9 cellular contexts compared by ENCODE assay signal in genomic region chr11:66743271-66743968, GRCh38. TPM values are rescaled to one million over a fixed set of nuclear protein-coding genes. Genes with fewer than 3 reads are reported as not detected.
DNase-seq lines count a peak whose midpoint lies in the region; ATAC-seq, FAIRE-seq and TF ChIP-seq lines count a peak whose summit lies in the region.
"Had no signal": no experiment of that assay in that cellular context is flagged by ENCODE, and none has a peak within 500 bp of the region (broad histone marks: within the 10 kb centered on the region; RNA-seq: fewer than 3 reads in every experiment).

No MANE protein-coding gene starts in this region.

- peaks cover 12% of the 10 kb centered on the region for H3K4me1 Mint-ChIP-seq in activated CD8-positive, alpha-beta memory T cell treated with anti-CD3 and anti-CD28 coated beads, Interleukin-2, amount 10 ng/mL, durations not matched to agents 7 days and 5 days
- H3K4me1 Mint-ChIP-seq in activated CD4-positive, alpha-beta memory T cell treated with anti-CD3 and anti-CD28 coated beads for 36 hours (ENCODE audit: low read depth) = peaks cover 9% of the 10 kb centered on the region
- H3K4me1 Mint-ChIP-seq in stimulated activated naive CD8-positive, alpha-beta T cell treated with anti-CD3 and anti-CD28 coated beads, Interleukin-15, amount 100 ng/mL, for 72 hours = peaks cover 24% of the 10 kb centered on the region

- H3K27me3 Mint-ChIP-seq in activated CD8-positive, alpha-beta memory T cell treated with anti-CD3 and anti-CD28 coated beads, Interleukin-2, amount 10 ng/mL, durations not matched to agents 7 days and 5 days = peaks cover 2% of the 10 kb centered on the region
- H3K27me3 Mint-ChIP-seq in activated CD4-positive, alpha-beta memory T cell treated with anti-CD3 and anti-CD28 coated beads for 36 hours = no peaks in the 10 kb centered on the region
- H3K27me3 Mint-ChIP-seq in stimulated activated naive CD8-positive, alpha-beta T cell treated with anti-CD3 and anti-CD28 coated beads, Interleukin-15, amount 100 ng/mL, for 72 hours = no peaks in the 10 kb centered on the region

- H3K9ac ChIP-seq in keratinocyte (ENCODE audit: control insufficient read depth, extremely low read depth, insufficient read depth, low read length) = peak overlapping the region; percentile 64

- no peaks in the 10 kb centered on the region for H3K27me3 ChIP-seq in keratinocyte (ENCODE audit: control insufficient read depth, extremely low read depth, insufficient read depth, low read length)

- TF ChIP-seq CTCF in keratinocyte (optimal IDR thresholded peaks at IDR 0.05 in 1 of 3, IDR thresholded peaks at IDR 0.05 in 1 of 3, conservative IDR thresholded peaks at IDR 0.05 in 1 of 3; ENCODE audit: extremely low read depth in 1 of 3, insufficient read depth in 2 of 3, low read length in 3 of 3) = no peak

- no peaks in the 10 kb centered on the region for H4K20me1 ChIP-seq in keratinocyte (ENCODE audit: control insufficient read depth, extremely low read depth, insufficient read depth, low read length)

- peak overlapping the region; percentile 37 to 82 (median 58) for H3K4me3 ChIP-seq in keratinocyte (ENCODE audit: control insufficient read depth in 2 of 3, extremely low read depth in 1 of 3, insufficient read depth in 2 of 3, low read depth in 1 of 3, low read length in 3 of 3)

- no peak overlapping the region for H3K27ac Mint-ChIP-seq in activated CD8-positive, alpha-beta memory T cell treated with anti-CD3 and anti-CD28 coated beads, Interleukin-2, amount 10 ng/mL, durations not matched to agents 7 days and 5 days
- no peak overlapping the region for H3K27ac Mint-ChIP-seq in activated CD4-positive, alpha-beta memory T cell treated with anti-CD3 and anti-CD28 coated beads for 36 hours
- H3K27ac Mint-ChIP-seq in stimulated activated naive CD8-positive, alpha-beta T cell treated with anti-CD3 and anti-CD28 coated beads, Interleukin-15, amount 100 ng/mL, for 72 hours = no peak overlapping the region

- peak overlapping the region; percentile 17 for H2AFZ ChIP-seq in keratinocyte (ENCODE audit: control insufficient read depth, low read length)

- H3K79me2 ChIP-seq in keratinocyte (ENCODE audit: control insufficient read depth, insufficient read depth, low read length) = peaks cover 8% of the 10 kb centered on the region

- H3K27ac ChIP-seq in keratinocyte (ENCODE audit: control insufficient read depth, insufficient read depth, low read length) = peak overlapping the region; percentile 91

- POLR2A ChIA-PET in activated CD4-positive, alpha-beta memory T cell treated with anti-CD3 and anti-CD28 coated beads for 36 hours (lab: Charles Lee) = no interaction called here

- no peaks in the 10 kb centered on the region for H3K9me1 ChIP-seq in keratinocyte (ENCODE audit: control insufficient read depth, extremely low read depth, insufficient read depth, low read length)

- peaks cover 5% of the 10 kb centered on the region for H3K9me3 Mint-ChIP-seq in activated CD8-positive, alpha-beta memory T cell treated with anti-CD3 and anti-CD28 coated beads, Interleukin-2, amount 10 ng/mL, durations not matched to agents 7 days and 5 days (ENCODE audit: low read depth)
- peaks cover 8% of the 10 kb centered on the region for H3K9me3 Mint-ChIP-seq in activated CD4-positive, alpha-beta memory T cell treated with anti-CD3 and anti-CD28 coated beads for 36 hours
- peaks cover 7 to 16% of the 10 kb centered on the region in 2 donors for H3K9me3 Mint-ChIP-seq in stimulated activated naive CD8-positive, alpha-beta T cell treated with anti-CD3 and anti-CD28 coated beads, Interleukin-15, amount 100 ng/mL, for 72 hours

- peak overlapping the region; percentile 71 for H3K4me2 ChIP-seq in keratinocyte (ENCODE audit: control insufficient read depth, extremely low read depth, insufficient read depth, low read depth, low read length)

- H3K36me3 ChIP-seq in keratinocyte (ENCODE audit: control insufficient read depth in 2 of 2, extremely low read depth in 1 of 2, insufficient read depth in 2 of 2, low read length in 2 of 2) = no peaks in the 10 kb centered on the region

- dilution Hi-C loops in keratinocyte (cut with MboI; ENCODE audit: extremely low pct_ligation_motif_present, low sequenced_read_pairs) = no loop called here

- no peak for ATAC-seq in activated CD8-positive, alpha-beta memory T cell treated with anti-CD3 and anti-CD28 coated beads, Interleukin-2, amount 10 ng/mL, durations not matched to agents 7 days and 5 days
- no peak for ATAC-seq in stimulated activated naive CD8-positive, alpha-beta T cell treated with anti-CD3 and anti-CD28 coated beads, Interleukin-15, amount 100 ng/mL, for 72 hours
- ATAC-seq in HG03571 (IDR thresholded peaks at IDR 0.05; ENCODE audit: unreplicated experiment) = no peak
- ATAC-seq in GM18907 (IDR thresholded peaks at IDR 0.05; ENCODE audit: unreplicated experiment) = no peak
- ATAC-seq in HG02588 (IDR thresholded peaks at IDR 0.05; ENCODE audit: unreplicated experiment) = no peak

- no peak for DNase-seq in activated CD8-positive, alpha-beta memory T cell treated with anti-CD3 and anti-CD28 coated beads, Interleukin-2, amount 10 ng/mL, durations not matched to agents 7 days and 5 days
- DNase-seq in activated CD8-positive, alpha-beta memory T cell treated with anti-CD3 and anti-CD28 coated beads for 24 hours = no peak
- no peak for DNase-seq in activated CD4-positive, alpha-beta memory T cell treated with anti-CD3 and anti-CD28 coated beads for 36 hours
- DNase-seq in keratinocyte (ENCODE audit: low read depth, low spot score) = peak; percentile 89
- no peak for DNase-seq in stimulated activated naive CD8-positive, alpha-beta T cell treated with anti-CD3 and anti-CD28 coated beads, Interleukin-15, amount 100 ng/mL, for 72 hours

- peaks cover 21% of the 10 kb centered on the region for H3K4me1 ChIP-seq in keratinocyte (ENCODE audit: control insufficient read depth, extremely low read depth, insufficient read depth, low read length)

- intact Hi-C loops in activated CD4-positive, alpha-beta memory T cell treated with anti-CD3 and anti-CD28 coated beads for 36 hours (cut with micrococcal nuclease) = no loop called here

- H3K36me3 Mint-ChIP-seq in activated CD8-positive, alpha-beta memory T cell treated with anti-CD3 and anti-CD28 coated beads, Interleukin-2, amount 10 ng/mL, durations not matched to agents 7 days and 5 days = peaks cover 6% of the 10 kb centered on the region
- peaks cover 2% of the 10 kb centered on the region for H3K36me3 Mint-ChIP-seq in activated CD4-positive, alpha-beta memory T cell treated with anti-CD3 and anti-CD28 coated beads for 36 hours

- H3K9me3 ChIP-seq in keratinocyte (ENCODE audit: control insufficient read depth, low read depth, low read length) = no peaks in the 10 kb centered on the region

- H3K4me3 Mint-ChIP-seq in activated CD8-positive, alpha-beta memory T cell treated with anti-CD3 and anti-CD28 coated beads, Interleukin-2, amount 10 ng/mL, durations not matched to agents 7 days and 5 days = peak overlapping the region; percentile 89
- peak overlapping the region; percentile 92 for H3K4me3 Mint-ChIP-seq in activated CD4-positive, alpha-beta memory T cell treated with anti-CD3 and anti-CD28 coated beads for 36 hours
- H3K4me3 Mint-ChIP-seq in stimulated activated naive CD8-positive, alpha-beta T cell treated with anti-CD3 and anti-CD28 coated beads, Interleukin-15, amount 100 ng/mL, for 72 hours = peak overlapping the region; percentile 96 to 98

- CTCF ChIA-PET in activated CD8-positive, alpha-beta memory T cell treated with anti-CD3 and anti-CD28 coated beads, Interleukin-2, amount 10 ng/mL, durations not matched to agents 7 days and 5 days (lab: Charles Lee) = interaction anchor here (0.5 to 1.2 kb wide), 3 partner anchors 13 to 329 kb away, joined by 3 to 4 read pairs (median 3); no protein-coding TSS in a partner anchor
- CTCF ChIA-PET in activated CD4-positive, alpha-beta memory T cell treated with anti-CD3 and anti-CD28 coated beads for 36 hours (lab: Charles Lee) = no interaction called here

- peak; percentile 76 for FAIRE-seq in keratinocyte (lab: Jason Lieb, UNC)
- FAIRE-seq: H1 had no signal

RNA-seq across cellular contexts. Expression of gene SPTBN2, which starts 14.4 kb away (rescaled TPM):
- total RNA-seq in activated CD8-positive, alpha-beta memory T cell treated with anti-CD3 and anti-CD28 coated beads, Interleukin-2, amount 10 ng/mL, durations not matched to agents 7 days and 5 days = under 1 TPM; 0.41 to 0.52 TPM
- total RNA-seq in activated CD4-positive, alpha-beta memory T cell treated with anti-CD3 and anti-CD28 coated beads for 36 hours = 1 to 10 TPM; 1.3 to 1.5 TPM
- 7.8 to 14.7 TPM (median 11.1 TPM) in 3 replicates for polyA plus RNA-seq in keratinocyte
- 60.9 TPM for polyA plus RNA-seq in keratinocyte (2011; ENCODE audit: low read depth)
- 5.6 and 11.6 TPM in 2 replicates for polyA plus RNA-seq in keratinocyte (2011; cell fraction: cytosol; rRNA removed)
- 54.0 and 57.5 TPM in 2 replicates for polyA plus RNA-seq in keratinocyte (2011; cell fraction: nucleus; rRNA removed)
- polyA plus RNA-seq in keratinocyte (2012; ENCODE audit: low replicate concordance) = 17.2 and 51.6 TPM in 2 replicates
- 16.9 to 32.8 TPM (median 29.5 TPM) in 3 replicates for polyA minus RNA-seq in keratinocyte
- polyA minus RNA-seq in keratinocyte (2011; cell fraction: cytosol; rRNA and poly(A)+ RNA removed) = 23.2 TPM
- polyA minus RNA-seq in keratinocyte (2011; cell fraction: nucleus; rRNA and poly(A)+ RNA removed) = 32.8 and 35.9 TPM in 2 replicates
